13 cellular contexts compared by ENCODE assay signal in the genomic region with DNA sequence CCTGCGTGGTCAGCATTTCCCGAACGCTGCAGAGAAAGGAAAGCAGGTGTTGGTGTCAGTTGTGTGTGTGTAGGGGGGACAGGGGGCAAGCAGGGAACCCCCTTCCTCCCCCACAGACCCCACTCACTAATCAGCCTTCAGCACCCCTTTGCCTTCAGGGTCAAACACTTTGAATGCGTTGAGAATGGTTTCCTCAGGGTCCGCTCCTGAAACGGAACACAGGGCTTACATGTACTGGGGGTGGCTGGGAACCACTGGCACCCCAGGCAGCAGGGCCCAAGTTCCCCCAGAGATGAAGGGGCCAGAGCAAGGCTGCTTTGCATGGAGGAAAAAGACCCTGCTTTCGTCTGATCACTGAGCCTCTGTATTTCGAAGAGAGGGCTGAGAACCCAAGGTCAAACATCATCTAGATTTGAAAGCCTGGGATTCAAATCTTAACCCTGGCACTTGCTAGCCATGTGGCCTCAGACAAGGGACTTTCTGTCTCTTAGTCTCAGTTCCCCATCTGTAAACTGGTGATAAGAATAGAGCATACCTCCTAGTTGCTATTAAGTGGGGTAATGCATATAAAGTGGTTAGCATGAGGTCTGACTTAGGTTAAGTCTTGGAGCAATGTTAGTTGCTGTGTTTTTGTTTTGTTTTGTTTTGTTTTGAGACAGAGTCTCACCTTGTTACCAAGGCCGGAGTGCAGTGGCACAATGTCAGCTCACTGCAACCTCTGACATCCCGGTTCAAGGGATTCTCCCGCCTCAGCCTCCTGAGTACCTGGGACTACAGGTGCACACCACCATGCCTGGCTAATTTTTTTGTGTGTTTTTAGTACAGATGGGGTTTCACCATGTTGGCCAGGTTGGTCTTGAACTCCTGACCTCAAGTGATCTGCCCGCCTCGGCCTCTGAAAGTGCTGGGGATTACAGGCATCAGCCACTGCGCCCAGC. TPM values are rescaled to one million over a fixed set of nuclear protein-coding genes. Genes with fewer than 3 reads are reported as not detected.
DNase-seq lines count a peak whose midpoint lies in the region; ATAC-seq and TF ChIP-seq lines count a peak whose summit lies in the region.
"Had no signal": no experiment of that assay in that cellular context is flagged by ENCODE, and none has a peak within 500 bp of the region (broad histone marks: within the 10 kb centered on the region; RNA-seq: fewer than 3 reads in every experiment).

No MANE protein-coding gene starts in this region.

- POLR2A ChIA-PET in OCI-LY7 (lab: Charles Lee): no interaction called here
- POLR2A ChIA-PET in PC-9 (lab: Charles Lee; ENCODE audit: unreplicated experiment): no interaction called here

- no peak overlapping the region for H3K4me3 Mint-ChIP-seq in neural progenitor cell

- H4K20me1 ChIP-seq in OCI-LY7 (ENCODE audit: insufficient read depth, low read length) (no peaks in the 10 kb centered on the region), neural progenitor cell (ENCODE audit: low read depth) (no peaks in the 10 kb centered on the region), PC-9 (ENCODE audit: insufficient read depth) (no peaks in the 10 kb centered on the region)

- CTCF ChIA-PET in OCI-LY7 (lab: Charles Lee; ENCODE audit: unreplicated experiment) (no interaction called here), PC-9 (lab: Charles Lee) (no interaction called here)

- no peaks in the 10 kb centered on the region for H3K9me3 Mint-ChIP-seq in neural progenitor cell

- no TSS peak for BruUV-seq in OCI-LY7 (replicated peaks; lab: Mats Ljungman, UMichigan)
- no TSS peak for BruUV-seq in PC-9 (replicated peaks; lab: Mats Ljungman, UMichigan)

- no peaks in the 10 kb centered on the region for H3K9me2 ChIP-seq in OCI-LY7 (ENCODE audit: insufficient read depth, low read length)
- no peaks in the 10 kb centered on the region for H3K9me2 ChIP-seq in PC-9 (ENCODE audit: insufficient read depth)

- no peaks in the 10 kb centered on the region for H3K9me3 ChIP-seq in OCI-LY7 (ENCODE audit: low read length)
- no peaks in the 10 kb centered on the region for H3K9me3 ChIP-seq in neural progenitor cell (ENCODE audit: low read depth)
- no peaks in the 10 kb centered on the region for H3K9me3 ChIP-seq in PC-9 (ENCODE audit: insufficient read depth, low read depth)

- DNase-seq in GM12865 (ENCODE audit: low read depth) (peak; percentile 95), OCI-LY7 (ENCODE audit: low spot score) (peak; percentile 89), neural progenitor cell (ENCODE audit: low spot score) (no peak), PC-9 (no peak), hepatic stellate cell (ENCODE audit: low spot score) (no peak), brain microvascular endothelial cell (no peak)
- DNase-seq: activated CD4-positive, alpha-beta T cell treated with anti-CD3 and anti-CD28 coated beads for 48 hours; central memory CD4-positive, alpha-beta T cell; NCI-H748 treated with DMSO at 0.1 percent for 48 hours; substantia nigra had no signal

- H3K9ac ChIP-seq in neural progenitor cell: no peak overlapping the region

- H3K4me2 ChIP-seq in OCI-LY7 (ENCODE audit: low read length) (peak overlapping the region; percentile 61), neural progenitor cell (no peak overlapping the region), PC-9 (no peak overlapping the region)

- H3K4me1 Mint-ChIP-seq in neural progenitor cell: peaks cover 11% of the 10 kb centered on the region

- H3F3A ChIP-seq in neural progenitor cell (ENCODE audit: low read depth) (no peaks in the 10 kb centered on the region), PC-9 (ENCODE audit: insufficient read depth, low read depth) (peaks cover 26% of the 10 kb centered on the region)

- H3K27me3 ChIP-seq in neural progenitor cell (no peaks in the 10 kb centered on the region), PC-9 (ENCODE audit: insufficient read depth, low read depth) (no peaks in the 10 kb centered on the region), brain microvascular endothelial cell (replicated peaks) (no peaks in the 10 kb centered on the region)

- H3K27ac ChIP-seq in OCI-LY7 (ENCODE audit: low read depth, low read length, poor library complexity, severe bottlenecking): peak overlapping the region; percentile 92
- H3K27ac ChIP-seq in neural progenitor cell: no peak overlapping the region
- no peak overlapping the region for H3K27ac ChIP-seq in PC-9
- no peak overlapping the region for H3K27ac ChIP-seq in brain microvascular endothelial cell
- H3K27ac ChIP-seq: C4-2B had no signal

- peak overlapping the region; percentile 75 for H2AFZ ChIP-seq in OCI-LY7 (ENCODE audit: low read length)
- H2AFZ ChIP-seq in neural progenitor cell (replicated peaks): no peak overlapping the region
- H2AFZ ChIP-seq in PC-9: no peak overlapping the region

- no peaks in the 10 kb centered on the region for H3K36me3 Mint-ChIP-seq in neural progenitor cell

- intact Hi-C loops in OCI-LY7 (cut with micrococcal nuclease; ENCODE audit: unreplicated experiment) (no loop called here), PC-9 (cut with micrococcal nuclease; ENCODE audit: unreplicated experiment) (no loop called here)

- no peaks in the 10 kb centered on the region for H3K79me2 ChIP-seq in OCI-LY7 (ENCODE audit: insufficient read depth, low read depth, low read length)
- no peaks in the 10 kb centered on the region for H3K79me2 ChIP-seq in neural progenitor cell (ENCODE audit: low read depth)
- H3K79me2 ChIP-seq in PC-9 (ENCODE audit: low read depth): no peaks in the 10 kb centered on the region

- H3K4me1 ChIP-seq in OCI-LY7 (ENCODE audit: insufficient read depth, low read length, poor library complexity, severe bottlenecking) (peaks cover 55% of the 10 kb centered on the region), neural progenitor cell (no peaks in the 10 kb centered on the region), PC-9 (replicated peaks; ENCODE audit: insufficient read depth) (peaks cover 26% of the 10 kb centered on the region)

- H3K36me3 ChIP-seq in OCI-LY7 (ENCODE audit: insufficient read depth, low read length): no peaks in the 10 kb centered on the region
- H3K36me3 ChIP-seq in neural progenitor cell: no peaks in the 10 kb centered on the region
- no peaks in the 10 kb centered on the region for H3K36me3 ChIP-seq in PC-9 (ENCODE audit: low read depth)
- H3K36me3 ChIP-seq in brain microvascular endothelial cell (replicated peaks): no peaks in the 10 kb centered on the region

- no peak overlapping the region for H3K27ac Mint-ChIP-seq in neural progenitor cell

- TF ChIP-seq CTCF in GM12865 (IDR thresholded peaks at IDR 0.05; ENCODE audit: insufficient read depth, low read depth, low read length, missing control alignments) (no peak), OCI-LY7 (conservative IDR thresholded peaks at IDR 0.05; ENCODE audit: low read length) (no peak), neural progenitor cell (IDR thresholded peaks at IDR 0.05) (no peak), PC-9 (conservative IDR thresholded peaks at IDR 0.05) (no peak), brain microvascular endothelial cell (IDR thresholded peaks at IDR 0.05; ENCODE audit: low read depth, low read length, missing control alignments) (no peak)

- peak overlapping the region; percentile 26 for H3K4me3 ChIP-seq in GM12865 (ENCODE audit: low read depth, low read length)
- peak overlapping the region; percentile 43 for H3K4me3 ChIP-seq in OCI-LY7 (ENCODE audit: low read depth, low read length, poor library complexity, severe bottlenecking)
- no peak overlapping the region for H3K4me3 ChIP-seq in neural progenitor cell
- H3K4me3 ChIP-seq in PC-9: no peak overlapping the region
- no peak overlapping the region for H3K4me3 ChIP-seq in brain microvascular endothelial cell (ENCODE audit: low read depth, low read length)

- in situ Hi-C loops in brain microvascular endothelial cell (cut with HindIII; ENCODE audit: low pct_ligation_motif_present, low sequenced_read_pairs): no loop called here

- ATAC-seq in GM19438 (IDR thresholded peaks at IDR 0.05; ENCODE audit: low read depth, unreplicated experiment) (peak; percentile 97), HG03060 (IDR thresholded peaks at IDR 0.05; ENCODE audit: low read depth, unreplicated experiment) (peak; percentile 99)

- peaks cover 9% of the 10 kb centered on the region for H3K27me3 Mint-ChIP-seq in neural progenitor cell (ENCODE audit: insufficient read depth, low read depth)

RNA-seq across cellular contexts. Expression of a gene that starts 7.0 kb away (rescaled TPM):
- not detected in 2 replicates for total RNA-seq in OCI-LY7 (2014; rRNA removed; shearing (Covaris generic))
- 6.4 and 7.4 TPM in 2 replicates for total RNA-seq in OCI-LY7 (2022)
- not detected in 2 replicates for total RNA-seq in neural progenitor cell (ENCODE audit: low replicate concordance)
- total RNA-seq in PC-9 (2021): not detected in 2 replicates

Comparison
In these comparisons a context has a peak if more than half of its experiments do, and no peak if none do; other contexts are left out.
1. DNase-seq: peak in GM12865 (single experiment) and OCI-LY7 (single experiment); none in neural progenitor cell (single experiment), PC-9 (0 of 2), hepatic stellate cell (single experiment) and brain microvascular endothelial cell (single experiment).
2. H3K4me3 ChIP-seq: peak in GM12865 (single experiment) and OCI-LY7 (single experiment); none in neural progenitor cell (single experiment), PC-9 (single experiment) and brain microvascular endothelial cell (single experiment).